In the genomic region with DNA sequence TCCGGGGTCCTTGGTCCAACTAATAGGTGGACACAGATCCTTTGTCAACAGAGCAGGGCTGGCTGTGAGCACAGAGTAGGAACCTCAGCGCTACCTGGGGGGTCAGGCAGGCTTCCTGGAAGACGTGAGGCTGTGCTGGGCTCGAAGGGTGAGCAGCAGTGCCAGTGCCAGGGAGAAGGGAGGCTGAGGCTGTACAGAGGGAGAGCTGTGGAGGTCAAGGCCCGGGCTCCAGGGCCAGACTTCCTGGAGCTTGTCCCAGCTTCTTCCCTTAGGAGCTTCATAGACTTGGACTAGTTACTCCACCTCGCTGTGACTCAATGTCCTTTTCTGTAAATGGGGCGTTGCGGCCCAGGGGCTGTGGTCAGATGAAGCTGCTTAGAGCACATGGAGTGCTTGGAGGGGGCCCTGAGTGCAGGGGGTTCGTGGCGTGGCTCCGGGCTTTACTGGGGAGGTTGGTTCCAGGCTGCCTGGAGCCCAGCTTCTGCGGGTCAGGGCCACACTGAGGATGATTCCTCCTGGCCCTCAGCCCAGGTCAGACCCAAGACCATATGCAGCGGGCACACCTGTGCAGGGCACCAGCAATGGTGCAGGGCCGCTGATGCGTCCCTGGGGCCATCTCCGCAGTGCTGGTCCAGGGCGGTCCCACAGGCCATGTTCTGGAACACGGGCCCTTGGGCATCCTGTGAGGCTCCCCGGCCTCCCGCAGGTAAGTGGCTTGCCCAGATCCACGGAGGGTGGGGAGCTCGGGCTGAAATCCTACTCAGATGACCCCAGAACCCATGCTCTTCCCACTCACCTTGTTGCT, we compare ENCODE assay signal across 13 cellular contexts.
"Had no signal": no experiment of that assay in that cellular context is flagged by ENCODE, and none has a peak within 500 bp of the region (broad histone marks: within the 10 kb centered on the region; RNA-seq: fewer than 3 reads in every experiment).

No MANE protein-coding gene starts in this region.

- H3K27me3 ChIP-seq: dorsolateral prefrontal cortex, sigmoid colon had no signal

- H3K36me3 ChIP-seq: sigmoid colon had no signal

- H3K9me3 ChIP-seq: mucosa of descending colon, sigmoid colon had no signal

- H3K4me1 Mint-ChIP-seq: activated CD8-positive, alpha-beta memory T cell treated with anti-CD3 and anti-CD28 coated beads, Interleukin-2, amount 10 ng/mL, durations not matched to agents 7 days and 5 days had no signal

- H3K27me3 Mint-ChIP-seq: activated CD8-positive, alpha-beta memory T cell treated with anti-CD3 and anti-CD28 coated beads, Interleukin-2, amount 10 ng/mL, durations not matched to agents 7 days and 5 days had no signal

- H3K27ac Mint-ChIP-seq: activated CD8-positive, alpha-beta memory T cell treated with anti-CD3 and anti-CD28 coated beads, Interleukin-2, amount 10 ng/mL, durations not matched to agents 7 days and 5 days; activated naive CD8-positive, alpha-beta T cell treated with anti-CD3 and anti-CD28 coated beads, Interleukin-2, amount 10 ng/mL, durations not matched to agents 7 days and 5 days; natural killer cell had no signal

- DNase-seq: activated CD8-positive, alpha-beta memory T cell treated with anti-CD3 and anti-CD28 coated beads, Interleukin-2, amount 10 ng/mL, durations not matched to agents 7 days and 5 days; activated naive CD8-positive, alpha-beta T cell treated with anti-CD3 and anti-CD28 coated beads, Interleukin-2, amount 10 ng/mL, durations not matched to agents 7 days and 5 days; activated T-cell treated with anti-CD3 and anti-CD28 coated beads, Interleukin-2, amount 50 U/mL, for 48 hours; anterior cingulate cortex; left ventricle myocardium superior; mucosa of descending colon; natural killer cell; occipital lobe; sigmoid colon; stimulated activated CD4-positive, alpha-beta T cell treated with anti-CD3 and anti-CD28 coated beads, Interleukin-2, amount 100 ng/mL, for 24 hours; stimulated activated naive CD4-positive, alpha-beta T cell treated with Interleukin-2 at 50 U/mL for 16 hours; T-helper 2 cell had no signal

- H3K36me3 Mint-ChIP-seq: activated CD8-positive, alpha-beta memory T cell treated with anti-CD3 and anti-CD28 coated beads, Interleukin-2, amount 10 ng/mL, durations not matched to agents 7 days and 5 days; activated naive CD8-positive, alpha-beta T cell treated with anti-CD3 and anti-CD28 coated beads, Interleukin-2, amount 10 ng/mL, durations not matched to agents 7 days and 5 days; natural killer cell had no signal

- ATAC-seq: activated CD8-positive, alpha-beta memory T cell treated with anti-CD3 and anti-CD28 coated beads, Interleukin-2, amount 10 ng/mL, durations not matched to agents 7 days and 5 days; left ventricle myocardium superior; mucosa of descending colon had no signal

- H3K4me1 ChIP-seq: sigmoid colon had no signal

- H3K9me3 Mint-ChIP-seq: activated naive CD8-positive, alpha-beta T cell treated with anti-CD3 and anti-CD28 coated beads, Interleukin-2, amount 10 ng/mL, durations not matched to agents 7 days and 5 days; natural killer cell had no signal

- H3K4me3 ChIP-seq: dorsolateral prefrontal cortex, mucosa of descending colon, sigmoid colon had no signal

- H3K4me3 Mint-ChIP-seq: activated CD8-positive, alpha-beta memory T cell treated with anti-CD3 and anti-CD28 coated beads, Interleukin-2, amount 10 ng/mL, durations not matched to agents 7 days and 5 days; activated naive CD8-positive, alpha-beta T cell treated with anti-CD3 and anti-CD28 coated beads, Interleukin-2, amount 10 ng/mL, durations not matched to agents 7 days and 5 days; natural killer cell had no signal

- H3K27ac ChIP-seq: dorsolateral prefrontal cortex, sigmoid colon had no signal
